In the genomic region with DNA sequence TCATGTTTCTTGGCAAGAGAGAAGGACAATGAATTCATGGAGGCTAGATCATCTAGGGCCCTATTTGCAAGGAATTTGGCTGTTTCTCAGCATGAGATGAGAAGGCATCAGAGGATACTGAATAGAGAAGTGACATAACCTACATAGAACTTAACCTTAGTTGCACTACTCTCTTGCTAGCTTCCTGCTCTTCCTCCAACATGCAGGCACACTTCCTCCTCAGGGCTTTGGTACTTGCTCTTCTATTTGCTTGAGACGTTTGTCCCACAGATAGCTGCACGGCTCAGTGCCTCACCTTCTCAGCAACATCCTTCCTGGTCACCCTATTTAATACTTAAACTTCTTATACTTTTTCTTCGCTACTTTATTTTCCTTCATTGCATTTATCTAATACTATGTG, we compare ENCODE assay signal across 12 cellular contexts. TPM values are rescaled to one million over a fixed set of nuclear protein-coding genes. Genes with fewer than 3 reads are reported as not detected.
A peak's percentile ranks its signal among the peaks of the same experiment; 100 is the strongest.
DNase-seq lines count a peak whose midpoint lies in the region; ATAC-seq, FAIRE-seq and TF ChIP-seq lines count a peak whose summit lies in the region.
"Had no signal": no experiment of that assay in that cellular context is flagged by ENCODE, and none has a peak within 500 bp of the region (broad histone marks: within the 10 kb centered on the region; RNA-seq: fewer than 3 reads in every experiment).

No MANE protein-coding gene starts in this region.

- ATAC-seq in GM19452 (IDR thresholded peaks at IDR 0.05; ENCODE audit: unreplicated experiment) (peak; percentile 80), HG02943 (IDR thresholded peaks at IDR 0.05; ENCODE audit: low read depth, unreplicated experiment) (peak; percentile 85)
- ATAC-seq: PC-3 had no signal

- no peak overlapping the region for H3K27ac Mint-ChIP-seq in activated CD4-positive, alpha-beta memory T cell treated with anti-CD3 and anti-CD28 coated beads for 36 hours
- no peak overlapping the region for H3K27ac Mint-ChIP-seq in mesothelial cell of epicardium
- H3K27ac Mint-ChIP-seq: immature natural killer cell had no signal

- no peak overlapping the region for H3K4me3 ChIP-seq in testis

- TF ChIP-seq POLR2A in GM12892 (IDR thresholded peaks at IDR 0.05; ENCODE audit: low read depth, low read length), result no peak
- no peak for TF ChIP-seq POLR2A in testis (IDR thresholded peaks at IDR 0.05)

- WGBS in testis, 2 donors, result 81 to 90% methylated on average over 3 of the region's 3 CpGs

- no peaks in the 10 kb centered on the region for H3K27me3 ChIP-seq in testis

- FAIRE-seq in GM12892 (lab: Jason Lieb, UNC), result no peak

- TF ChIP-seq CTCF in testis (IDR thresholded peaks at IDR 0.05) (no peak), mesothelial cell of epicardium (IDR thresholded peaks at IDR 0.05; ENCODE audit: unreplicated experiment) (no peak)

- H3K27ac ChIP-seq in testis, result no peak overlapping the region

- peak; percentile 8 for DNase-seq in GDM1 (lab: John Stamatoyannopoulos, UW)
- peak; percentile 57 for DNase-seq in MV-4-11 (lab: John Stamatoyannopoulos, UW)
- no peak for DNase-seq in GM12892 (ENCODE audit: insufficient read length)
- no peak for DNase-seq in activated CD4-positive, alpha-beta memory T cell treated with anti-CD3 and anti-CD28 coated beads for 36 hours
- DNase-seq in testis, result no peak
- DNase-seq in mesothelial cell of epicardium (ENCODE audit: low spot score in 2 of 2, unreplicated experiment in 2 of 2), result no peak
- DNase-seq: immature natural killer cell, NCI-H2029, PC-3 had no signal

- intact Hi-C loops in activated CD4-positive, alpha-beta memory T cell treated with anti-CD3 and anti-CD28 coated beads for 36 hours (cut with micrococcal nuclease), result no loop called here
- intact Hi-C loops in testis (cut with DNase I; ENCODE audit: low total_unique reads), result no loop called here

- CTCF ChIA-PET in activated CD4-positive, alpha-beta memory T cell treated with anti-CD3 and anti-CD28 coated beads for 36 hours (lab: Charles Lee), result no interaction called here

- H3K4me1 Mint-ChIP-seq in activated CD4-positive, alpha-beta memory T cell treated with anti-CD3 and anti-CD28 coated beads for 36 hours (ENCODE audit: low read depth), result peaks cover 3% of the 10 kb centered on the region
- no peaks in the 10 kb centered on the region for H3K4me1 Mint-ChIP-seq in mesothelial cell of epicardium
- H3K4me1 Mint-ChIP-seq: central memory CD8-positive, alpha-beta T cell; immature natural killer cell had no signal

- H3K9me3 ChIP-seq in testis, result no peaks in the 10 kb centered on the region

- peaks cover 4% of the 10 kb centered on the region for H3K36me3 Mint-ChIP-seq in activated CD4-positive, alpha-beta memory T cell treated with anti-CD3 and anti-CD28 coated beads for 36 hours
- H3K36me3 Mint-ChIP-seq in mesothelial cell of epicardium, result no peaks in the 10 kb centered on the region
- H3K36me3 Mint-ChIP-seq: immature natural killer cell had no signal

- no peaks in the 10 kb centered on the region for H3K36me3 ChIP-seq in testis (ENCODE audit: low read depth, missing control alignments)

- POLR2A ChIA-PET in activated CD4-positive, alpha-beta memory T cell treated with anti-CD3 and anti-CD28 coated beads for 36 hours (lab: Charles Lee), result no interaction called here

- H3K4me1 ChIP-seq in testis, result no peaks in the 10 kb centered on the region

- peaks cover 4% of the 10 kb centered on the region for H3K9me3 Mint-ChIP-seq in activated CD4-positive, alpha-beta memory T cell treated with anti-CD3 and anti-CD28 coated beads for 36 hours
- peaks cover 10% of the 10 kb centered on the region for H3K9me3 Mint-ChIP-seq in mesothelial cell of epicardium
- H3K9me3 Mint-ChIP-seq: central memory CD8-positive, alpha-beta T cell had no signal

- peaks cover 16% of the 10 kb centered on the region for H3K27me3 Mint-ChIP-seq in activated CD4-positive, alpha-beta memory T cell treated with anti-CD3 and anti-CD28 coated beads for 36 hours
- no peaks in the 10 kb centered on the region for H3K27me3 Mint-ChIP-seq in mesothelial cell of epicardium (ENCODE audit: low read depth)

- no peak overlapping the region for H3K4me3 Mint-ChIP-seq in activated CD4-positive, alpha-beta memory T cell treated with anti-CD3 and anti-CD28 coated beads for 36 hours
- H3K4me3 Mint-ChIP-seq in mesothelial cell of epicardium, result no peak overlapping the region
- H3K4me3 Mint-ChIP-seq: central memory CD8-positive, alpha-beta T cell; immature natural killer cell had no signal

RNA-seq across cellular contexts. Expression of a gene that starts 20.0 kb away (rescaled TPM):
- 23.0 TPM for polyA plus RNA-seq in GM12892 (2012; ENCODE audit: missing spikeins)
- 10 to 100 TPM; 39.1 to 42.9 TPM for total RNA-seq in activated CD4-positive, alpha-beta memory T cell treated with anti-CD3 and anti-CD28 coated beads for 36 hours
- total RNA-seq in testis (10 to 100 TPM; 55.6 to 59.5 TPM), mesothelial cell of epicardium (65.7 to 67.4 TPM (median 65.9 TPM) in 3 replicates)
- 126 TPM for polyA plus RNA-seq in testis (ENCODE audit: insufficient read depth, low read depth, low replicate concordance)

RNA-seq across cellular contexts. Expression of a gene that starts 59.9 kb away (rescaled TPM):
- polyA plus RNA-seq in GM12892 (2012; ENCODE audit: missing spikeins), result 4.9 TPM
- total RNA-seq in activated CD4-positive, alpha-beta memory T cell treated with anti-CD3 and anti-CD28 coated beads for 36 hours, result 1 to 10 TPM; 1.7 TPM
- total RNA-seq in testis, result 10 to 100 TPM; 17.2 to 22.5 TPM
- 21.6 TPM for polyA plus RNA-seq in testis (ENCODE audit: insufficient read depth, low read depth, low replicate concordance)
- total RNA-seq in mesothelial cell of epicardium, result 4.4 to 7.5 TPM (median 6.3 TPM) in 3 replicates
- polyA plus RNA-seq: immature natural killer cell had no signal

Comparison
In these comparisons a context has a peak if more than half of its experiments do, and no peak if none do; other contexts are left out.
1. DNase-seq: peak in GDM1 (single experiment) and MV-4-11 (single experiment); none in GM12892 (single experiment), activated CD4-positive, alpha-beta memory T cell treated with anti-CD3 and anti-CD28 coated beads for 36 hours (single experiment), testis (single experiment) and mesothelial cell of epicardium (0 of 2).